17 cellular contexts compared by ENCODE assay signal in the genomic region with DNA sequence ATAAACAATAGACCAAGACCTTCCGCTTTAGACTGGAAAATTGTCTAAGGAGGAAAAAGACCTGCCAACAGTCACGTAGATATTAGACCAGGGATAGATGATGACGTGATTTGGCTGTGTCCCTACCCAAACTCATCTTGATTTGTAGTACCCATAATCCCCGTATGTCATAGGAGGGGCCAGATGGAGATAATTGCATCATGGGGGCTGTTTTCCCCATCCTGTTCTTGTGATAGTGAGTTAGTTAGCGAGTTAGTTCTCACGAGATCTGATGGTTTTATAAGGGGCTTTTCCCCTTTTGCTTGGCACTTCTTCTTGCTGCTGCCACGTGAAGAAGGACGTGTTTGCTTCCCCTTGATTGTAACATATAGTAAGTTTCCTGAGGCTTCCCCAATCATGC. TPM values are rescaled to one million over a fixed set of nuclear protein-coding genes. Genes with fewer than 3 reads are reported as not detected.
DNase-seq lines count a peak whose midpoint lies in the region; ATAC-seq and TF ChIP-seq lines count a peak whose summit lies in the region.
"Had no signal": no experiment of that assay in that cellular context is flagged by ENCODE, and none has a peak within 500 bp of the region (broad histone marks: within the 10 kb centered on the region; RNA-seq: fewer than 3 reads in every experiment).

No MANE protein-coding gene starts in this region.

- H3K4me2 ChIP-seq in SU-DHL-6 (ENCODE audit: low read depth, low read length, poor library complexity, severe bottlenecking) (peak overlapping the region; percentile 92), osteoblast (ENCODE audit: insufficient read depth, low read length) (peak overlapping the region; percentile 39)
- H3K4me2 ChIP-seq: GM23338, SK-N-SH had no signal

- H3K9ac ChIP-seq in SU-DHL-6 (ENCODE audit: low read length): peak overlapping the region; percentile 36
- H3K9ac ChIP-seq: SK-N-SH had no signal

- H3K4me1 Mint-ChIP-seq in activated naive CD4-positive, alpha-beta T cell treated with anti-CD3 and anti-CD28 coated beads for 36 hours (ENCODE audit: low read depth): peaks cover 32% of the 10 kb centered on the region
- H3K4me1 Mint-ChIP-seq: GM23338 had no signal

- TF ChIP-seq CTCF in SU-DHL-6 (IDR thresholded peaks at IDR 0.05; ENCODE audit: insufficient read depth, low read length, poor library complexity, severe bottlenecking) (no peak), osteoblast (IDR thresholded peaks at IDR 0.05; ENCODE audit: extremely low read depth, low read depth, low read length) (no peak)

- H3K9me3 ChIP-seq in SU-DHL-6 (ENCODE audit: insufficient read depth, low read length) (no peaks in the 10 kb centered on the region), osteoblast (ENCODE audit: low read depth, low read length) (no peaks in the 10 kb centered on the region)
- H3K9me3 ChIP-seq: pancreas, Peyer's patch, SK-N-SH, testis had no signal

- peak overlapping the region; percentile 54 for H3K27ac Mint-ChIP-seq in activated naive CD4-positive, alpha-beta T cell treated with anti-CD3 and anti-CD28 coated beads for 36 hours
- H3K27ac Mint-ChIP-seq: GM23338 had no signal

- no peaks in the 10 kb centered on the region for H3K36me3 ChIP-seq in SU-DHL-6 (ENCODE audit: low read length)
- no peaks in the 10 kb centered on the region for H3K36me3 ChIP-seq in osteoblast (ENCODE audit: insufficient read depth, low read length)
- H3K36me3 ChIP-seq: pancreas, Peyer's patch had no signal

- H4K20me1 ChIP-seq in SU-DHL-6 (ENCODE audit: low read depth, low read length) (no peaks in the 10 kb centered on the region), osteoblast (ENCODE audit: insufficient read depth, low read length) (no peaks in the 10 kb centered on the region)

- no peaks in the 10 kb centered on the region for H3K9me2 ChIP-seq in SU-DHL-6 (replicated peaks; ENCODE audit: insufficient read depth, low read length)
- H3K9me2 ChIP-seq: SK-N-SH had no signal

- H3K27me3 ChIP-seq in SU-DHL-6 (ENCODE audit: low read length) (no peaks in the 10 kb centered on the region), osteoblast (ENCODE audit: insufficient read depth, low read length) (no peaks in the 10 kb centered on the region)
- H3K27me3 ChIP-seq: pancreas, Peyer's patch, testis had no signal

- H3K4me3 ChIP-seq in SU-DHL-6 (ENCODE audit: insufficient read depth, low read length, poor library complexity, severe bottlenecking) (peak overlapping the region; percentile 45), osteoblast (ENCODE audit: insufficient read depth, low read length) (no peak overlapping the region)
- H3K4me3 ChIP-seq: GM23338, pancreas, Peyer's patch, testis had no signal

- peak; percentile 5 for DNase-seq in activated naive CD4-positive, alpha-beta T cell treated with anti-CD3 and anti-CD28 coated beads for 36 hours
- DNase-seq in activated naive CD4-positive, alpha-beta T cell treated with Interleukin-2 at 50 U/mL for 16 hours: no peak
- DNase-seq in osteoblast (ENCODE audit: insufficient read length, low spot score, missing footprints): no peak
- DNase-seq in DMS53 (lab: John Stamatoyannopoulos, UW): no peak
- DNase-seq in hepatic stellate cell (ENCODE audit: low spot score): no peak
- no peak for DNase-seq in GM19238 (ENCODE audit: insufficient read length, low spot score)
- DNase-seq: Calu3; effector CD4-positive, alpha-beta T cell; NCI-H2029 treated with DMSO at 0.1 percent for 48 hours; pancreas; SK-N-SH; stimulated activated CD4-positive, alpha-beta T cell treated with anti-CD3 and anti-CD28 coated beads, Interleukin-2, amount 100 ng/mL, for 48 hours; testis had no signal

- H2AFZ ChIP-seq in SU-DHL-6 (ENCODE audit: low read depth, low read length, severe bottlenecking) (peak overlapping the region; percentile 87), osteoblast (ENCODE audit: low read length) (no peak overlapping the region)
- H2AFZ ChIP-seq: GM23338 had no signal

- no peaks in the 10 kb centered on the region for H3K4me1 ChIP-seq in osteoblast (ENCODE audit: insufficient read depth, low read length)
- H3K4me1 ChIP-seq: pancreas, Peyer's patch, testis had no signal

- H3K36me3 Mint-ChIP-seq in activated naive CD4-positive, alpha-beta T cell treated with anti-CD3 and anti-CD28 coated beads for 36 hours (ENCODE audit: low read depth): peaks cover 3% of the 10 kb centered on the region

- H3K79me2 ChIP-seq in SU-DHL-6 (ENCODE audit: insufficient read depth, low read length): no peaks in the 10 kb centered on the region
- H3K79me2 ChIP-seq in osteoblast (ENCODE audit: insufficient read depth, low read length): no peaks in the 10 kb centered on the region

- CTCF ChIA-PET in activated naive CD4-positive, alpha-beta T cell treated with anti-CD3 and anti-CD28 coated beads for 36 hours (lab: Charles Lee): no interaction called here

- peak; percentile 11 for ATAC-seq in HG02798 (IDR thresholded peaks at IDR 0.05; ENCODE audit: poor library complexity, unreplicated experiment)
- ATAC-seq: GM23338, pancreas had no signal

- peaks cover 13% of the 10 kb centered on the region; the same call in 1 of the 2 replicates for H3F3A ChIP-seq in SU-DHL-6 (ENCODE audit: insufficient read depth)

- intact Hi-C loops in activated naive CD4-positive, alpha-beta T cell treated with anti-CD3 and anti-CD28 coated beads for 36 hours (cut with micrococcal nuclease): loop anchor here (10.0 kb wide), 1 partner anchor 1189 kb away; no protein-coding TSS in a partner anchor

- peak overlapping the region; percentile 17 for H3K4me3 Mint-ChIP-seq in activated naive CD4-positive, alpha-beta T cell treated with anti-CD3 and anti-CD28 coated beads for 36 hours
- H3K4me3 Mint-ChIP-seq: GM23338 had no signal

- H3K27me3 Mint-ChIP-seq in activated naive CD4-positive, alpha-beta T cell treated with anti-CD3 and anti-CD28 coated beads for 36 hours (ENCODE audit: low read depth): no peaks in the 10 kb centered on the region

- H3K27ac ChIP-seq in SU-DHL-6 (ENCODE audit: low read depth, low read length) (peak overlapping the region; percentile 84), osteoblast (ENCODE audit: low read depth, low read length) (no peak overlapping the region)
- H3K27ac ChIP-seq: pancreas, testis had no signal

- H3K9me3 Mint-ChIP-seq in activated naive CD4-positive, alpha-beta T cell treated with anti-CD3 and anti-CD28 coated beads for 36 hours: peaks cover 2% of the 10 kb centered on the region
- H3K9me3 Mint-ChIP-seq: GM23338 had no signal

RNA-seq across cellular contexts. Expression of gene SUCLG2, which starts 31.7 kb away (rescaled TPM):
- total RNA-seq in activated naive CD4-positive, alpha-beta T cell treated with anti-CD3 and anti-CD28 coated beads for 36 hours: 10 to 100 TPM; 81.3 to 85.3 TPM
- total RNA-seq in osteoblast: 56.8 and 62.5 TPM in 2 replicates
